ENCODE assay signal across 11 cellular contexts in the genomic region with DNA sequence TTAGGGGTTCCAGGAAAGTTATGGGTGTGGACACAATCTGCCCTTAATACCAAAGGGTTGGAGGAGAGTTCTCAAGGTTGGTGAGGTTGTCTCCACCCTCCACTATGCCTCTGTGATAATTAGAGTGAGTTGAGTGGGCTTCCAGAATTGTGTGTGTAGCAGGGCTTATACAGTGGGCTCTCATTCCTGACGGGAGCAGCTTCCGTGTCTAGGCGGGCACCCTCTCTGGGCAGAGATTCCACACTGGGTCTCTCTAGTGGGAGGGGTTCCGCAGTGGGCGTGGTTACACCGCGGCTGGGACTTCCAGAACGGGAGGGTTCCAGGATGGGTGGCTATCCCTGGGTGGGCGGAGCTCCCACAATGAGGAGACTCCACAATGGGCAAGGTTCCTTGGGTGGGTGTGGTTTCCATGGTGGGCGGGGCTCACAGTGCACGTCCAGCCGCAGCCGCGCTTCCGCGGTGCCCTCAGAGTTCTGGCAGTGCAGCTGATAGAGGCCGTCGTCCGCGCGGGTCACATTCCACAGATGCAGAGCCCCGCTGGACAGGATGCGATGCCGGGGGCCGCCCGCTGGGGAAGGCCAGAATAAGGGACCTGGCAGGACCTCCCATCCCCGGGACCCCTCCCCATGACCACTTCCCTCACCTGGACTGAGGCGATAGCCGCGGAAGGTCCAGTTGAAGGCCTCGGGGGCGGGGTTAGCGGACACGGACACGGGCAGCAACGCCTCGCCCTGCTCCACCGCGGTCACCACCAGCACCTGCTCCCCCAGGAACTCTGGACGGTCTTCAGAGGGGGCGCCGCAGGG. TPM values are rescaled to one million over a fixed set of nuclear protein-coding genes. Genes with fewer than 3 reads are reported as not detected.
DNase-seq lines count a peak whose midpoint lies in the region; ATAC-seq and TF ChIP-seq lines count a peak whose summit lies in the region.
"Had no signal": no experiment of that assay in that cellular context is flagged by ENCODE, and none has a peak within 500 bp of the region (broad histone marks: within the 10 kb centered on the region; RNA-seq: fewer than 3 reads in every experiment).

No MANE protein-coding gene starts in this region.

- no peak overlapping the region for H3K27ac ChIP-seq in testis
- H3K27ac ChIP-seq: SJSA1 had no signal

- H3K27ac Mint-ChIP-seq in activated naive CD4-positive, alpha-beta T cell treated with anti-CD3 and anti-CD28 coated beads, Interleukin-2, amount 10 ng/mL, durations not matched to agents 7 days and 5 days: no peak overlapping the region
- H3K27ac Mint-ChIP-seq in activated T-helper 2 cell treated with anti-CD3 and anti-CD28 coated beads, Interferon-gamma antibody, Interleukin-2, Interleukin-4, amounts not matched to agents 10 μg/mL and 5 μg/mL and 100 μg/mL, durations not matched to agents 14 hours and 24 hours and 36 hours: no peak overlapping the region

- DNase-seq in activated naive CD4-positive, alpha-beta T cell treated with anti-CD3 and anti-CD28 coated beads, Interleukin-2, amount 10 ng/mL, durations not matched to agents 7 days and 5 days: peak; percentile 34
- DNase-seq in activated naive CD4-positive, alpha-beta T cell treated with anti-CD3 and anti-CD28 coated beads, Interleukin-2, amount 50 U/mL, for 16 hours: no peak
- DNase-seq in NCI-H526 treated with DMSO at 0.1 percent for 48 hours (lab: John Stamatoyannopoulos, UW) (peak; percentile 74), iPS DF 4.7 (ENCODE audit: extremely low read depth, low spot score) (peak; percentile 64), testis (peak; percentile 63)
- DNase-seq in activated T-helper 2 cell treated with anti-CD3 and anti-CD28 coated beads, Interferon-gamma antibody, Interleukin-2, Interleukin-4, amounts not matched to agents 10 μg/mL and 5 μg/mL and 100 μg/mL, durations not matched to agents 14 hours and 24 hours and 36 hours (ENCODE audit: low spot score): no peak
- DNase-seq: foreskin melanocyte, NCI-H1694 treated with DMSO at 0.1 percent for 48 hours had no signal

- 5 to 9% methylated on average over 19 to 41 of the region's 42 CpGs for WGBS in testis, 2 donors

- H3K9me3 ChIP-seq in testis: no peaks in the 10 kb centered on the region
- H3K9me3 ChIP-seq: SJSA1 had no signal

- intact Hi-C loops in testis (cut with DNase I; ENCODE audit: low total_unique reads): no loop called here
- intact Hi-C loops in activated T-helper 2 cell treated with anti-CD3 and anti-CD28 coated beads, Interferon-gamma antibody, Interleukin-2, Interleukin-4, amounts not matched to agents 10 μg/mL and 5 μg/mL and 100 μg/mL, durations not matched to agents 14 hours and 24 hours and 36 hours (cut with micrococcal nuclease): no loop called here

- H3K27me3 ChIP-seq in testis: no peaks in the 10 kb centered on the region

- no peak for TF ChIP-seq POLR2A in testis (IDR thresholded peaks at IDR 0.05)

- no peaks in the 10 kb centered on the region for H3K4me1 ChIP-seq in testis
- H3K4me1 ChIP-seq: SJSA1 had no signal

- no peak overlapping the region for H3K4me3 Mint-ChIP-seq in activated naive CD4-positive, alpha-beta T cell treated with anti-CD3 and anti-CD28 coated beads, Interleukin-2, amount 10 ng/mL, durations not matched to agents 7 days and 5 days
- H3K4me3 Mint-ChIP-seq in activated T-helper 2 cell treated with anti-CD3 and anti-CD28 coated beads, Interferon-gamma antibody, Interleukin-2, Interleukin-4, amounts not matched to agents 10 μg/mL and 5 μg/mL and 100 μg/mL, durations not matched to agents 14 hours and 24 hours and 36 hours (ENCODE audit: low read depth): no peak overlapping the region

- no peak for TF ChIP-seq CTCF in testis (IDR thresholded peaks at IDR 0.05)

- H3K27me3 Mint-ChIP-seq in activated naive CD4-positive, alpha-beta T cell treated with anti-CD3 and anti-CD28 coated beads, Interleukin-2, amount 10 ng/mL, durations not matched to agents 7 days and 5 days: peaks cover 69% of the 10 kb centered on the region
- peaks cover 44% of the 10 kb centered on the region for H3K27me3 Mint-ChIP-seq in activated T-helper 2 cell treated with anti-CD3 and anti-CD28 coated beads, Interferon-gamma antibody, Interleukin-2, Interleukin-4, amounts not matched to agents 10 μg/mL and 5 μg/mL and 100 μg/mL, durations not matched to agents 14 hours and 24 hours and 36 hours (ENCODE audit: low read depth)

- H3K4me3 ChIP-seq in testis: no peak overlapping the region
- H3K4me3 ChIP-seq: SJSA1 had no signal

- H3K36me3 Mint-ChIP-seq in activated naive CD4-positive, alpha-beta T cell treated with anti-CD3 and anti-CD28 coated beads, Interleukin-2, amount 10 ng/mL, durations not matched to agents 7 days and 5 days: peaks cover 3% of the 10 kb centered on the region
- no peaks in the 10 kb centered on the region for H3K36me3 Mint-ChIP-seq in activated T-helper 2 cell treated with anti-CD3 and anti-CD28 coated beads, Interferon-gamma antibody, Interleukin-2, Interleukin-4, amounts not matched to agents 10 μg/mL and 5 μg/mL and 100 μg/mL, durations not matched to agents 14 hours and 24 hours and 36 hours (ENCODE audit: low read depth)

- H3K4me1 Mint-ChIP-seq in activated naive CD4-positive, alpha-beta T cell treated with anti-CD3 and anti-CD28 coated beads, Interleukin-2, amount 10 ng/mL, durations not matched to agents 7 days and 5 days: peaks cover 15% of the 10 kb centered on the region
- peaks cover 7% of the 10 kb centered on the region for H3K4me1 Mint-ChIP-seq in activated T-helper 2 cell treated with anti-CD3 and anti-CD28 coated beads, Interferon-gamma antibody, Interleukin-2, Interleukin-4, amounts not matched to agents 10 μg/mL and 5 μg/mL and 100 μg/mL, durations not matched to agents 14 hours and 24 hours and 36 hours (ENCODE audit: low read depth)

- ATAC-seq in HG03571 (IDR thresholded peaks at IDR 0.05; ENCODE audit: unreplicated experiment) (no peak), HG03045 (IDR thresholded peaks at IDR 0.05; ENCODE audit: unreplicated experiment) (no peak)

- CTCF ChIA-PET in activated naive CD4-positive, alpha-beta T cell treated with anti-CD3 and anti-CD28 coated beads, Interleukin-2, amount 10 ng/mL, durations not matched to agents 7 days and 5 days (lab: Charles Lee): no interaction called here

- H3K36me3 ChIP-seq in testis (ENCODE audit: low read depth, missing control alignments): no peaks in the 10 kb centered on the region
- H3K36me3 ChIP-seq: SJSA1 had no signal

- H3K9me3 Mint-ChIP-seq in activated naive CD4-positive, alpha-beta T cell treated with anti-CD3 and anti-CD28 coated beads, Interleukin-2, amount 10 ng/mL, durations not matched to agents 7 days and 5 days: peaks cover 2% of the 10 kb centered on the region
- peaks cover 3% of the 10 kb centered on the region for H3K9me3 Mint-ChIP-seq in activated T-helper 2 cell treated with anti-CD3 and anti-CD28 coated beads, Interferon-gamma antibody, Interleukin-2, Interleukin-4, amounts not matched to agents 10 μg/mL and 5 μg/mL and 100 μg/mL, durations not matched to agents 14 hours and 24 hours and 36 hours

RNA-seq across cellular contexts. Expression of a gene that starts 8.4 kb away (rescaled TPM):
- 1 to 10 TPM; 1.8 to 2.7 TPM for total RNA-seq in testis
- 3.8 TPM for polyA plus RNA-seq in testis (ENCODE audit: insufficient read depth, low read depth, low replicate concordance)
- total RNA-seq in activated T-helper 2 cell treated with anti-CD3 and anti-CD28 coated beads, Interferon-gamma antibody, Interleukin-2, Interleukin-4, amounts not matched to agents 10 μg/mL and 5 μg/mL and 100 μg/mL, durations not matched to agents 14 hours and 24 hours and 36 hours: 0.05 TPM in 1 of 2 replicates, not detected in the other
- total RNA-seq: SJSA1 had no signal

RNA-seq across cellular contexts. Expression of a gene that starts 12.8 kb away (rescaled TPM):
- total RNA-seq in testis: under 1 TPM; 0.56 to 0.87 TPM
- 0.84 TPM for polyA plus RNA-seq in testis (ENCODE audit: insufficient read depth, low read depth, low replicate concordance)
- 0.18 and 0.39 TPM in 2 replicates for total RNA-seq in activated T-helper 2 cell treated with anti-CD3 and anti-CD28 coated beads, Interferon-gamma antibody, Interleukin-2, Interleukin-4, amounts not matched to agents 10 μg/mL and 5 μg/mL and 100 μg/mL, durations not matched to agents 14 hours and 24 hours and 36 hours
- total RNA-seq: SJSA1 had no signal

RNA-seq across cellular contexts. Expression of a gene that starts 24.5 kb away (rescaled TPM):
- total RNA-seq in testis: 10 to 100 TPM; 45.7 to 54.3 TPM
- 37.9 TPM for polyA plus RNA-seq in testis (ENCODE audit: insufficient read depth, low read depth, low replicate concordance)
- total RNA-seq in activated T-helper 2 cell treated with anti-CD3 and anti-CD28 coated beads, Interferon-gamma antibody, Interleukin-2, Interleukin-4, amounts not matched to agents 10 μg/mL and 5 μg/mL and 100 μg/mL, durations not matched to agents 14 hours and 24 hours and 36 hours: 1.2 and 1.4 TPM in 2 replicates

RNA-seq across cellular contexts. Expression of a gene that starts 31.2 kb away (rescaled TPM):
- 1 to 10 TPM in 1 of 2 donors, under 1 TPM in 1; 0.99 to 1.3 TPM for total RNA-seq in testis
- 2.7 TPM for polyA plus RNA-seq in testis (ENCODE audit: insufficient read depth, low read depth, low replicate concordance)
- total RNA-seq in activated T-helper 2 cell treated with anti-CD3 and anti-CD28 coated beads, Interferon-gamma antibody, Interleukin-2, Interleukin-4, amounts not matched to agents 10 μg/mL and 5 μg/mL and 100 μg/mL, durations not matched to agents 14 hours and 24 hours and 36 hours: not detected in 2 replicates
- total RNA-seq: SJSA1 had no signal

RNA-seq across cellular contexts. Expression of a gene that starts 56.5 kb away (rescaled TPM):
- 1 to 10 TPM; 3.8 to 6.0 TPM for total RNA-seq in testis
- 2.8 TPM for polyA plus RNA-seq in testis (ENCODE audit: insufficient read depth, low read depth, low replicate concordance)
- total RNA-seq in activated T-helper 2 cell treated with anti-CD3 and anti-CD28 coated beads, Interferon-gamma antibody, Interleukin-2, Interleukin-4, amounts not matched to agents 10 μg/mL and 5 μg/mL and 100 μg/mL, durations not matched to agents 14 hours and 24 hours and 36 hours: 109 and 117 TPM in 2 replicates

Comparison
In these comparisons a context has a peak if more than half of its experiments do, and no peak if none do; other contexts are left out.
1. DNase-seq: peak in activated naive CD4-positive, alpha-beta T cell treated with anti-CD3 and anti-CD28 coated beads, Interleukin-2, amount 10 ng/mL, durations not matched to agents 7 days and 5 days (single experiment), NCI-H526 treated with DMSO at 0.1 percent for 48 hours (single experiment), iPS DF 4.7 (single experiment) and testis (single experiment); none in activated naive CD4-positive, alpha-beta T cell treated with anti-CD3 and anti-CD28 coated beads, Interleukin-2, amount 50 U/mL, for 16 hours (single experiment) and activated T-helper 2 cell treated with anti-CD3 and anti-CD28 coated beads, Interferon-gamma antibody, Interleukin-2, Interleukin-4, amounts not matched to agents 10 μg/mL and 5 μg/mL and 100 μg/mL, durations not matched to agents 14 hours and 24 hours and 36 hours (single experiment).
2. RNA of a gene that starts 24.5 kb away (total RNA-seq): 45.7 to 54.3 TPM in testis; 1.2 to 1.4 TPM in activated T-helper 2 cell treated with anti-CD3 and anti-CD28 coated beads, Interferon-gamma antibody, Interleukin-2, Interleukin-4, amounts not matched to agents 10 μg/mL and 5 μg/mL and 100 μg/mL, durations not matched to agents 14 hours and 24 hours and 36 hours; every median in the first group is over 10 times any median in the second.